3 cellular contexts compared by ENCODE assay signal in genomic region chr2:215439980-215440512, GRCh38.
TF ChIP-seq lines count a peak whose summit lies in the region.

No MANE protein-coding gene starts in this region.

TF ChIP-seq in SK-N-SH, 30 proteins besides CTCF, POLR2A, EP300 and RAD21:
- TF ChIP-seq TEAD4 (IDR thresholded peaks at IDR 0.05; ENCODE audit: borderline replicate concordance, insufficient read depth) (no peak), TAF1 (IDR thresholded peaks at IDR 0.05; ENCODE audit: borderline replicate concordance, low read depth, low read length) (no peak), GATA2 (CRISPR knock-in tag; IDR thresholded peaks at IDR 0.05) (no peak)

TF ChIP-seq in SK-N-SH treated with all-trans-retinoic acid at 6 μM for 48 hours, 23 proteins besides CTCF, POLR2A, EP300 and RAD21:
- TF ChIP-seq ARNTL (CRISPR knock-in tag; IDR thresholded peaks at IDR 0.05; ENCODE audit: borderline replicate concordance, low read depth) (no peak), CSRNP3 (CRISPR knock-in tag; IDR thresholded peaks at IDR 0.05) (no peak), ZNF8 (CRISPR knock-in tag; IDR thresholded peaks at IDR 0.05) (no peak), ZC3H10 (CRISPR knock-in tag; IDR thresholded peaks at IDR 0.05) (no peak), TSHZ2 (CRISPR knock-in tag; IDR thresholded peaks at IDR 0.05) (no peak), RARB (CRISPR knock-in tag; IDR thresholded peaks at IDR 0.05) (no peak), ZFP3 (CRISPR knock-in tag; IDR thresholded peaks at IDR 0.05) (no peak), CREB5 (CRISPR knock-in tag; IDR thresholded peaks at IDR 0.05; ENCODE audit: low read depth) (no peak), TOX (CRISPR knock-in tag; IDR thresholded peaks at IDR 0.05; ENCODE audit: borderline replicate concordance) (no peak), ZNF70 (CRISPR knock-in tag; IDR thresholded peaks at IDR 0.05) (no peak), ZNF565 (CRISPR knock-in tag; conservative IDR thresholded peaks at IDR 0.05; ENCODE audit: low read depth) (no peak), POU6F1 (CRISPR knock-in tag; IDR thresholded peaks at IDR 0.05; ENCODE audit: borderline replicate concordance, low read depth) (no peak), GLIS3 (CRISPR knock-in tag; IDR thresholded peaks at IDR 0.05) (no peak), PATZ1 (CRISPR knock-in tag; IDR thresholded peaks at IDR 0.05; ENCODE audit: borderline replicate concordance) (no peak)

TF ChIP-seq in HepG2, 621 proteins besides CTCF, POLR2A, EP300 and RAD21 (continues in another document):
- no peak; the same call in 1 of the 2 replicates for TF ChIP-seq ARID3A (IDR thresholded peaks at IDR 0.05; ENCODE audit: low read depth, low read length)
- TF ChIP-seq ZNF101 (CRISPR knock-in tag; IDR thresholded peaks at IDR 0.05; ENCODE audit: borderline replicate concordance, low read depth) = no peak
- TF ChIP-seq PRPF4 (IDR thresholded peaks at IDR 0.05; ENCODE audit: low read depth, low read length, poor library complexity, severe bottlenecking) = no peak
- no peak for TF ChIP-seq PCBP2 (optimal IDR thresholded peaks at IDR 0.05; ENCODE audit: low read depth, low read length, poor library complexity, severe bottlenecking)
- TF ChIP-seq KLF16 (CRISPR knock-in tag; IDR thresholded peaks at IDR 0.05) = 0 out of 4 replicates have a peak, but pooled peaks of 1 of the 2 experiments have one; percentile 22
- TF ChIP-seq ZNF781 (CRISPR knock-in tag; IDR thresholded peaks at IDR 0.05; ENCODE audit: borderline replicate concordance, not compliant biosample characterization) = no peak
- no peak for TF ChIP-seq NFRKB (IDR thresholded peaks at IDR 0.05)
- no peak for TF ChIP-seq NFE2 (CRISPR knock-in tag; IDR thresholded peaks at IDR 0.05)
- TF ChIP-seq SNRNP70 (IDR thresholded peaks at IDR 0.05; ENCODE audit: low read depth, low read length) = no peak
- peak; percentile 93 for TF ChIP-seq MAFF (IDR thresholded peaks at IDR 0.05; ENCODE audit: low read depth, low read length)
- TF ChIP-seq ATF1 (CRISPR knock-in tag; IDR thresholded peaks at IDR 0.05) = no peak
- no peak for TF ChIP-seq ZNF7 (CRISPR knock-in tag; IDR thresholded peaks at IDR 0.05)
- TF ChIP-seq ZBTB38 (CRISPR knock-in tag; IDR thresholded peaks at IDR 0.05) = no peak
- no peak for TF ChIP-seq BRD4 (CRISPR knock-in tag; IDR thresholded peaks at IDR 0.05)
- no peak for TF ChIP-seq TRIM22 (IDR thresholded peaks at IDR 0.05)
- no peak for TF ChIP-seq IRF1 (CRISPR knock-in tag; IDR thresholded peaks at IDR 0.05; ENCODE audit: low read depth)
- TF ChIP-seq NFIC (IDR thresholded peaks at IDR 0.05; ENCODE audit: low read length) = peak; percentile 54; the same call in 1 of the 2 replicates
- TF ChIP-seq HNF1B (CRISPR knock-in tag; IDR thresholded peaks at IDR 0.05) = 0 out of 2 replicates have a peak, but pooled peaks have one; percentile 60
- no peak for TF ChIP-seq ZNF251 (CRISPR knock-in tag; IDR thresholded peaks at IDR 0.05)
- TF ChIP-seq MAFK (conservative IDR thresholded peaks at IDR 0.05 in 1 of 2, IDR thresholded peaks at IDR 0.05 in 1 of 2; ENCODE audit: low read length in 2 of 2) = peak; percentile 90 to 94
- peak; percentile 45; the same call in 1 of the 2 replicates for TF ChIP-seq PAXIP1 (CRISPR knock-in tag; conservative IDR thresholded peaks at IDR 0.05)
- no peak for TF ChIP-seq KDM5B (CRISPR knock-in tag; IDR thresholded peaks at IDR 0.05; ENCODE audit: borderline replicate concordance)
- TF ChIP-seq FOXP4 (CRISPR knock-in tag; IDR thresholded peaks at IDR 0.05) = no peak
- no peak; the same call in 1 of the 2 replicates for TF ChIP-seq CREM (IDR thresholded peaks at IDR 0.05)
- TF ChIP-seq CREM (CRISPR knock-in tag; IDR thresholded peaks at IDR 0.05) = no peak
- no peak for TF ChIP-seq SNAPC5 (CRISPR knock-in tag; IDR thresholded peaks at IDR 0.05; ENCODE audit: borderline replicate concordance)
- peak; percentile 88 for TF ChIP-seq HNRNPUL1 (IDR thresholded peaks at IDR 0.05; ENCODE audit: low read depth, low read length)
- no peak; the same call in 1 of the 2 replicates for TF ChIP-seq HMG20A (CRISPR knock-in tag; IDR thresholded peaks at IDR 0.05; ENCODE audit: borderline replicate concordance)
- TF ChIP-seq ZGPAT (CRISPR knock-in tag; IDR thresholded peaks at IDR 0.05) = peak; percentile 42; the same call in 1 of the 2 replicates
- no peak for TF ChIP-seq ZNF337 (CRISPR knock-in tag; IDR thresholded peaks at IDR 0.05; ENCODE audit: borderline replicate concordance, low read depth)
- TF ChIP-seq REXO4 (CRISPR knock-in tag; IDR thresholded peaks at IDR 0.05; ENCODE audit: borderline replicate concordance) = no peak
- no peak for TF ChIP-seq TAF1 (CRISPR knock-in tag; IDR thresholded peaks at IDR 0.05)
- TF ChIP-seq SOX13 (IDR thresholded peaks at IDR 0.05) = no peak
- TF ChIP-seq SOX13 (CRISPR knock-in tag; conservative IDR thresholded peaks at IDR 0.05 in 1 of 2, IDR thresholded peaks at IDR 0.05 in 1 of 2) = peak in 1 of 2 experiments; percentile 34; a peak in 1 of 4 replicates
- TF ChIP-seq MED1 (CRISPR knock-in tag; IDR thresholded peaks at IDR 0.05) = peak; percentile 39; the same call in 1 of the 2 replicates
- TF ChIP-seq SMARCC2 (IDR thresholded peaks at IDR 0.05) = no peak
- peak; percentile 31 for TF ChIP-seq YY1 (IDR thresholded peaks at IDR 0.05; ENCODE audit: insufficient read depth, insufficient replicate concordance, low read depth, low read length)
- no peak for TF ChIP-seq SRF (IDR thresholded peaks at IDR 0.05; ENCODE audit: low read depth, low read length)
- no peak for TF ChIP-seq SOX6 (IDR thresholded peaks at IDR 0.05)
- peak; percentile 43; the same call in 1 of the 2 replicates for TF ChIP-seq SOX6 (CRISPR knock-in tag; IDR thresholded peaks at IDR 0.05)
- TF ChIP-seq ZMYM4 (CRISPR knock-in tag; IDR thresholded peaks at IDR 0.05) = no peak
- TF ChIP-seq IRF2 (CRISPR knock-in tag; IDR thresholded peaks at IDR 0.05) = 0 out of 2 replicates have a peak, but pooled peaks have one; percentile 27
- TF ChIP-seq ZNF558 (CRISPR knock-in tag; IDR thresholded peaks at IDR 0.05; ENCODE audit: borderline replicate concordance) = no peak
- no peak for TF ChIP-seq ZBTB33 (CRISPR knock-in tag; IDR thresholded peaks at IDR 0.05)
